12 cellular contexts compared by ENCODE assay signal in the genomic region with DNA sequence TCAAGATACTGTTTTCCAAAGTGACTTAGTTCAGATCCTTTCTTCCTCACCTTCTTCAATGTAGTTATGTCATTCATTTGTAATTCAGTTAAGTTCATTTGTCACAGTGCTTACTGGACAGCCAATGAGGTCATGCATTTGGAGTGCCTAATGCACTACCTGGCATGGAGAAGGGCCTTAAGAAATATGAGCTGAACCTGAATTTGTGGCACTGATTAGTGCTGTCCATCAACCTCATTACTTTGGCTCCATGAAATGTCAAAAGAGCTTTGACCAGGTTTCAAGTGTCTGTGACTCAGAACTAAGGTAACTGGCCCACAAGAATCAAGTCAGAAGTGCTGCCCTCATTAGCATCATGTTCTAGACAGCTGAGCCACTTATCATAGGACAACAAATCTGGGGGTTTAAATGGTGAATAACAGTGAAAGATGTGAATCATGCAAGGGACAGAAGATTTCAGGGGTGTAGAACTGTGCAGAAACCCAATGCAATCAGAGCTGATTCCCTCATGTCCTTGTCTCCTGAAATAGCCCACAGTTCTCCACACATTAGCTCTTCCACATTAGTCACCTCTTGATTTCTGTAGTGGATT. TPM values are rescaled to one million over a fixed set of nuclear protein-coding genes. Genes with fewer than 3 reads are reported as not detected.
DNase-seq lines count a peak whose midpoint lies in the region; ATAC-seq and TF ChIP-seq lines count a peak whose summit lies in the region.
"Had no signal": no experiment of that assay in that cellular context is flagged by ENCODE, and none has a peak within 500 bp of the region (broad histone marks: within the 10 kb centered on the region; RNA-seq: fewer than 3 reads in every experiment).

No MANE protein-coding gene starts in this region.

- no peak for TF ChIP-seq POLR2A in vagina (IDR thresholded peaks at IDR 0.05)

- H3K36me3 Mint-ChIP-seq in endothelial cell (ENCODE audit: low read depth, unreplicated experiment), result no peaks in the 10 kb centered on the region
- H3K36me3 Mint-ChIP-seq: natural killer cell had no signal

- peaks cover 2% of the 10 kb centered on the region for H3K4me1 Mint-ChIP-seq in endothelial cell (ENCODE audit: unreplicated experiment)

- no peak overlapping the region for H2AFZ ChIP-seq in SK-N-SH (ENCODE audit: low read depth)

- H3K9me3 ChIP-seq in SK-N-SH (no peaks in the 10 kb centered on the region), vagina (no peaks in the 10 kb centered on the region)

- no peak overlapping the region for H3K27ac ChIP-seq in SK-N-SH (ENCODE audit: low read depth in 2 of 2, low read length in 1 of 2)
- H3K27ac ChIP-seq in vagina, result no peak overlapping the region

- H3K4me1 ChIP-seq in SK-N-SH (ENCODE audit: control insufficient read depth in 1 of 2, insufficient read depth in 2 of 2, low read depth in 1 of 2, low read length in 1 of 2), result no peaks in the 10 kb centered on the region
- no peaks in the 10 kb centered on the region for H3K4me1 ChIP-seq in vagina

- peak; percentile 71 for ATAC-seq in GM19351 (IDR thresholded peaks at IDR 0.05; ENCODE audit: unreplicated experiment)
- peak; percentile 63 for ATAC-seq in HG02885 (IDR thresholded peaks at IDR 0.05; ENCODE audit: poor library complexity, unreplicated experiment)
- ATAC-seq: HCT116 had no signal

- H3K9me2 ChIP-seq in SK-N-SH, result no peaks in the 10 kb centered on the region

- no peaks in the 10 kb centered on the region for H3K9me3 Mint-ChIP-seq in endothelial cell (ENCODE audit: unreplicated experiment)
- H3K9me3 Mint-ChIP-seq: CD4-positive, alpha-beta T cell; natural killer cell had no signal

- CTCF ChIA-PET in SK-N-SH (lab: Yijun Ruan, JAX), result no interaction called here

- H3K27me3 Mint-ChIP-seq in endothelial cell (ENCODE audit: unreplicated experiment), result no peaks in the 10 kb centered on the region
- H3K27me3 Mint-ChIP-seq: CD4-positive, alpha-beta T cell had no signal

- peak overlapping the region; percentile 18; the same call in 1 of the 2 replicates for H3K4me2 ChIP-seq in SK-N-SH

- H3K9ac ChIP-seq in SK-N-SH, result no peak overlapping the region

- intact Hi-C loops in vagina (cut with DNase I), result no loop called here

- DNase-seq in GM12865 (ENCODE audit: low read depth), result peak; percentile 69
- DNase-seq in SK-N-SH, result no peak
- no peak for DNase-seq in glomerular visceral epithelial cell (ENCODE audit: extremely low spot score)
- no peak for DNase-seq in endothelial cell (ENCODE audit: low spot score)
- no peak for DNase-seq in NCI-H2107 treated with DMSO at 0.1 percent for 48 hours (lab: John Stamatoyannopoulos, UW; ENCODE audit: unreplicated experiment)
- no peak for DNase-seq in vagina (ENCODE audit: extremely low spot score in 2 of 2)
- DNase-seq: CD4-positive, alpha-beta T cell; natural killer cell; NCI-H446 treated with DMSO at 0.1 percent for 48 hours had no signal

- H3K27me3 ChIP-seq in SK-N-SH (ENCODE audit: insufficient read depth) (no peaks in the 10 kb centered on the region), vagina (no peaks in the 10 kb centered on the region)

- no peak overlapping the region for H3K4me3 Mint-ChIP-seq in endothelial cell (ENCODE audit: unreplicated experiment)
- H3K4me3 Mint-ChIP-seq: CD4-positive, alpha-beta T cell; natural killer cell had no signal

- H3F3A ChIP-seq in SK-N-SH (replicated peaks; ENCODE audit: insufficient read depth), result peaks cover 5% of the 10 kb centered on the region

- H3K36me3 ChIP-seq in SK-N-SH (replicated peaks in 1 of 2; ENCODE audit: control insufficient read depth in 1 of 2, insufficient read depth in 2 of 2, low read length in 1 of 2) (no peaks in the 10 kb centered on the region), vagina (no peaks in the 10 kb centered on the region)

- H3K79me2 ChIP-seq in SK-N-SH (ENCODE audit: insufficient read depth), result no peaks in the 10 kb centered on the region

- no peak for TF ChIP-seq EP300 in SK-N-SH (IDR thresholded peaks at IDR 0.05; ENCODE audit: borderline replicate concordance in 1 of 2, low read depth in 1 of 2, low read length in 1 of 2)

- H3K27ac Mint-ChIP-seq in endothelial cell (ENCODE audit: unreplicated experiment), result no peak overlapping the region
- H3K27ac Mint-ChIP-seq: CD4-positive, alpha-beta T cell had no signal

- POLR2A ChIA-PET in SK-N-SH (lab: Yijun Ruan, JAX), result no interaction called here

- no peak for TF ChIP-seq RAD21 in SK-N-SH (IDR thresholded peaks at IDR 0.05; ENCODE audit: low read length)

- no peaks in the 10 kb centered on the region for H4K20me1 ChIP-seq in SK-N-SH (ENCODE audit: insufficient read depth)

- no peak for TF ChIP-seq CTCF in GM12865 (IDR thresholded peaks at IDR 0.05; ENCODE audit: insufficient read depth, low read depth, low read length, missing control alignments)
- no peak for TF ChIP-seq CTCF in SK-N-SH (IDR thresholded peaks at IDR 0.05)
- no peak for TF ChIP-seq CTCF in endothelial cell (IDR thresholded peaks at IDR 0.05; ENCODE audit: unreplicated experiment)
- TF ChIP-seq CTCF in vagina (IDR thresholded peaks at IDR 0.05), result no peak

- H3K4me3 ChIP-seq in GM12865 (ENCODE audit: low read depth, low read length), result no peak overlapping the region
- H3K4me3 ChIP-seq in SK-N-SH (ENCODE audit: low read depth in 2 of 2, low read length in 1 of 2), result no peak overlapping the region
- H3K4me3 ChIP-seq in vagina, result no peak overlapping the region

TF ChIP-seq in SK-N-SH, 30 proteins besides CTCF, POLR2A, EP300 and RAD21:
- TF ChIP-seq, protein P1, sequence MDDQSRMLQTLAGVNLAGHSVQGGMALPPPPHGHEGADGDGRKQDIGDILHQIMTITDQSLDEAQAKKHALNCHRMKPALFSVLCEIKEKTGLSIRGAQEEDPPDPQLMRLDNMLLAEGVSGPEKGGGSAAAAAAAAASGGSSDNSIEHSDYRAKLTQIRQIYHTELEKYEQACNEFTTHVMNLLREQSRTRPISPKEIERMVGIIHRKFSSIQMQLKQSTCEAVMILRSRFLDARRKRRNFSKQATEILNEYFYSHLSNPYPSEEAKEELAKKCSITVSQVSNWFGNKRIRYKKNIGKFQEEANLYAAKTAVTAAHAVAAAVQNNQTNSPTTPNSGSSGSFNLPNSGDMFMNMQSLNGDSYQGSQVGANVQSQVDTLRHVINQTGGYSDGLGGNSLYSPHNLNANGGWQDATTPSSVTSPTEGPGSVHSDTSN (IDR thresholded peaks at IDR 0.05), result peak; percentile 58
- TF ChIP-seq POLR2AphosphoS5 (IDR thresholded peaks at IDR 0.05; ENCODE audit: low read depth, low read length), result no peak

RNA-seq across cellular contexts. Expression of gene CHST2, which starts 38.5 kb away (rescaled TPM):
- 1.1 and 1.6 TPM in 2 replicates for polyA plus RNA-seq in SK-N-SH (2012; rRNA removed)
- polyA plus RNA-seq in SK-N-SH (2012; cell fraction: cytosol; rRNA removed), result 1.2 and 2.0 TPM in 2 replicates
- polyA plus RNA-seq in SK-N-SH (2012; cell fraction: nucleus; rRNA removed), result 1.3 and 1.5 TPM in 2 replicates
- 12.9 TPM for total RNA-seq in endothelial cell (ENCODE audit: unreplicated experiment)
- total RNA-seq in vagina, result 12.5 TPM
